In the genomic region with DNA sequence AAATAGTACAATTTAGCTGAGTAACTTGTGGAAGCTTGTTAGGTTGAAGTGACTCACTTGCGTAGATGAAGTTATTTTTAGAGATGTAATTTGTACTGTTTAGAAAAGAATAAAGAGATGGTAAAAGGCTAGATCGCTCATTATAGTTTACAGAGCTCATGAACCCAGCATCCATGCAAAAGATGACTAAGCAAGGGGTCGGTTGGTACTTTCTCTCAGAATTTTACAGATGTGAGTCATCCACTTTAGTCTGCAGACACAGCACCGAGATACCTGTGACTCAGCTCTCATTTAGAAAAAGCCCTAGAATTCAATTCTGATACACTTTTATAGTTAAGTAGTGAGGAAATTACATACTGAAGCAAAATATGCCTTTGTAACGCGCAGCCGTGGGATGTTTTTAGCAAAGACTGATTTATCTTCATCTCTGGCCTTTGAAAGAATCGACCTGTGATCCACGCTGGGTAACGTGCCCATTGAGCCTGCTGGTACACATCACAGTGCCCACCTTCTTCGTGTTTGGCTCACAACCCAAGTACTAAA, we compare ENCODE assay signal across 8 cellular contexts.
DNase-seq lines count a peak whose midpoint lies in the region; ATAC-seq and TF ChIP-seq lines count a peak whose summit lies in the region.

No MANE protein-coding gene starts in this region.

- H3K4me1 ChIP-seq in hepatocyte (ENCODE audit: insufficient read depth) = peaks cover 32% of the 10 kb centered on the region
- H3K4me1 ChIP-seq in stomach = peaks cover 14 to 40% (median 28%) of the 10 kb centered on the region in 4 donors
- H3K4me1 ChIP-seq in GM23338 (ENCODE audit: insufficient read depth) = peaks cover 7% of the 10 kb centered on the region; the same call in 1 of the 2 replicates

- H3K27ac ChIP-seq in hepatocyte (peak overlapping the region; percentile 92), stomach (peak overlapping the region; percentile 34 to 83 (median 78)), GM23338 (ENCODE audit: low read depth) (no peak overlapping the region)

- H3K4me3 ChIP-seq in hepatocyte (no peak overlapping the region), stomach (no peak overlapping the region), GM23338 (no peak overlapping the region)

- no peaks in the 10 kb centered on the region for H3K36me3 ChIP-seq in hepatocyte (replicated peaks; ENCODE audit: insufficient read depth, low read depth)
- H3K36me3 ChIP-seq in stomach = no peaks in the 10 kb centered on the region
- no peaks in the 10 kb centered on the region for H3K36me3 ChIP-seq in GM23338 (ENCODE audit: insufficient read depth)

- no peak for TF ChIP-seq POLR2A in stomach (IDR thresholded peaks at IDR 0.05)

- no peak for TF ChIP-seq EP300 in stomach (IDR thresholded peaks at IDR 0.05)

- H4K20me1 ChIP-seq in hepatocyte (ENCODE audit: insufficient read depth, poor library complexity, severe bottlenecking) = no peaks in the 10 kb centered on the region
- H4K20me1 ChIP-seq in GM23338 (replicated peaks; ENCODE audit: insufficient read depth) = no peaks in the 10 kb centered on the region

- H3K9me2 ChIP-seq in hepatocyte (replicated peaks; ENCODE audit: insufficient read depth) = no peaks in the 10 kb centered on the region
- no peaks in the 10 kb centered on the region for H3K9me2 ChIP-seq in GM23338 (ENCODE audit: insufficient read depth)

- H3K27ac Mint-ChIP-seq in activated T-cell treated with anti-CD3 and anti-CD28 coated beads, Interleukin-2, amount 50 U/mL, for 24 hours = peak overlapping the region; percentile 86
- H3K27ac Mint-ChIP-seq in GM23338 = no peak overlapping the region; the same call in 1 of the 2 replicates

- H3K9me3 ChIP-seq in hepatocyte (ENCODE audit: low read depth) (no peaks in the 10 kb centered on the region), stomach (no peaks in the 10 kb centered on the region)

- peak; percentile 27 for DNase-seq in activated CD4-positive, alpha-beta T cell treated with anti-CD3 and anti-CD28 coated beads for 48 hours
- DNase-seq in activated CD4-positive, alpha-beta T cell treated with anti-CD3 and anti-CD28 coated beads for 1 hour = no peak
- peak; percentile 58 for DNase-seq in HK-2 (ENCODE audit: unreplicated experiment)
- DNase-seq in activated T-cell treated with anti-CD3 and anti-CD28 coated beads, Interleukin-2, amount 50 U/mL, for 24 hours = peak; percentile 47
- peak; percentile 82 for DNase-seq in hepatocyte (ENCODE audit: low spot score)
- DNase-seq in stomach = no peak
- DNase-seq in GM23338 (ENCODE audit: low spot score) = no peak
- DNase-seq in DMS114 treated with DMSO at 0.1 percent for 48 hours (lab: John Stamatoyannopoulos, UW; ENCODE audit: unreplicated experiment) = no peak

- H3K4me3 Mint-ChIP-seq in activated T-cell treated with anti-CD3 and anti-CD28 coated beads, Interleukin-2, amount 50 U/mL, for 24 hours = no peak overlapping the region
- H3K4me3 Mint-ChIP-seq in GM23338 = no peak overlapping the region

- 53% methylated on average over 11 of the region's 11 CpGs for WGBS in hepatocyte (ENCODE audit: low lambda C conversion rate, missing lambda C conversion rate)
- WGBS in stomach, 5 donors = 56 to 70% (median 69%) methylated on average over 11 of the region's 11 CpGs

- H3K9me3 Mint-ChIP-seq in activated T-cell treated with anti-CD3 and anti-CD28 coated beads, Interleukin-2, amount 50 U/mL, for 24 hours = no peaks in the 10 kb centered on the region
- H3K9me3 Mint-ChIP-seq in GM23338 = no peaks in the 10 kb centered on the region

- no peaks in the 10 kb centered on the region for H3K27me3 ChIP-seq in hepatocyte
- no peaks in the 10 kb centered on the region for H3K27me3 ChIP-seq in stomach
- H3K27me3 ChIP-seq in GM23338 (ENCODE audit: insufficient read depth) = no peaks in the 10 kb centered on the region

- intact Hi-C loops in stomach (cut with DNase I; ENCODE audit: low total_unique reads) = no loop called here

- H3K79me2 ChIP-seq in hepatocyte = no peaks in the 10 kb centered on the region
- no peaks in the 10 kb centered on the region for H3K79me2 ChIP-seq in GM23338 (replicated peaks; ENCODE audit: insufficient read depth)

- no peaks in the 10 kb centered on the region for H3F3A ChIP-seq in GM23338 (replicated peaks; ENCODE audit: low read depth)

- H2AFZ ChIP-seq in hepatocyte (no peak overlapping the region), GM23338 (no peak overlapping the region)

- no peak for ATAC-seq in GM23338

- peaks cover 42% of the 10 kb centered on the region for H3K4me1 Mint-ChIP-seq in activated T-cell treated with anti-CD3 and anti-CD28 coated beads, Interleukin-2, amount 50 U/mL, for 24 hours (ENCODE audit: low read depth)
- H3K4me1 Mint-ChIP-seq in GM23338 = peaks cover 11% of the 10 kb centered on the region

- H3K27me3 Mint-ChIP-seq in activated T-cell treated with anti-CD3 and anti-CD28 coated beads, Interleukin-2, amount 50 U/mL, for 24 hours = no peaks in the 10 kb centered on the region
- H3K27me3 Mint-ChIP-seq in GM23338 (ENCODE audit: insufficient read depth, low read depth, poor library complexity) = peaks cover 5% of the 10 kb centered on the region

- TF ChIP-seq CTCF in hepatocyte (IDR thresholded peaks at IDR 0.05; ENCODE audit: poor library complexity) = no peak
- TF ChIP-seq CTCF in stomach (IDR thresholded peaks at IDR 0.05) = no peak
- no peak for TF ChIP-seq CTCF in GM23338 (conservative IDR thresholded peaks at IDR 0.05; ENCODE audit: low read depth in 2 of 2)

- H3K4me2 ChIP-seq in hepatocyte = peak overlapping the region; percentile 2
- no peak overlapping the region for H3K4me2 ChIP-seq in GM23338

- peaks cover 13% of the 10 kb centered on the region for H3K36me3 Mint-ChIP-seq in activated T-cell treated with anti-CD3 and anti-CD28 coated beads, Interleukin-2, amount 50 U/mL, for 24 hours (ENCODE audit: low read depth)
- no peaks in the 10 kb centered on the region for H3K36me3 Mint-ChIP-seq in GM23338 (ENCODE audit: low read depth)

TF ChIP-seq in GM23338, 12 proteins besides CTCF, POLR2A, EP300 and RAD21:
- no peak for TF ChIP-seq ZNF331 (CRISPR knock-in tag; IDR thresholded peaks at IDR 0.05; ENCODE audit: low read depth)

Comparison
In these comparisons a context has a peak if more than half of its experiments do, and no peak if none do; other contexts are left out.
1. DNase-seq: peak in activated CD4-positive, alpha-beta T cell treated with anti-CD3 and anti-CD28 coated beads for 48 hours (single experiment), HK-2 (single experiment), activated T-cell treated with anti-CD3 and anti-CD28 coated beads, Interleukin-2, amount 50 U/mL, for 24 hours (single experiment) and hepatocyte (single experiment); none in activated CD4-positive, alpha-beta T cell treated with anti-CD3 and anti-CD28 coated beads for 1 hour (single experiment), stomach (single experiment), GM23338 (single experiment) and DMS114 treated with DMSO at 0.1 percent for 48 hours (single experiment).